Comparison of ENCODE assay signal across 24 cellular contexts in genomic region chr5:96236051-96236450, GRCh38.
DNase-seq lines count a peak whose midpoint lies in the region; ATAC-seq and TF ChIP-seq lines count a peak whose summit lies in the region.
"Had no signal": no experiment of that assay in that cellular context is flagged by ENCODE, and none has a peak within 500 bp of the region (broad histone marks: within the 10 kb centered on the region; RNA-seq: fewer than 3 reads in every experiment).

No MANE protein-coding gene starts in this region.

- H3K9me3 Mint-ChIP-seq in progenitor cell of endocrine pancreas (ENCODE audit: low read depth), result peaks cover 3% of the 10 kb centered on the region
- H3K9me3 Mint-ChIP-seq: activated T-cell treated with anti-CD3 and anti-CD28 coated beads, Interleukin-2, amount 50 U/mL, for 4 hours; stimulated activated naive B cell treated with anti-CD40 and anti-IgM and Interleukin-4, amounts not matched to agents 10 μg/mL and 1 μg/mL and 100 μg/mL, for 72 hours had no signal

- H3K9me3 ChIP-seq in gastroesophageal sphincter (no peaks in the 10 kb centered on the region), gastrocnemius medialis (no peaks in the 10 kb centered on the region)

- H3K27ac ChIP-seq in gastroesophageal sphincter (peak overlapping the region; percentile 81 to 97 (median 83)), gastrocnemius medialis (peak overlapping the region in 3 of 4 donors; percentile 50 to 62 (median 58)), foreskin keratinocyte (no peak overlapping the region)
- H3K27ac ChIP-seq: parathyroid adenoma, PC-9 had no signal

- peaks cover 1% of the 10 kb centered on the region for H3K36me3 Mint-ChIP-seq in progenitor cell of endocrine pancreas (ENCODE audit: insufficient read depth)
- H3K36me3 Mint-ChIP-seq: stimulated activated naive B cell treated with anti-CD40 and anti-IgM and Interleukin-4, amounts not matched to agents 10 μg/mL and 1 μg/mL and 100 μg/mL, for 72 hours had no signal

- intact Hi-C loops in left ventricle myocardium superior (cut with micrococcal nuclease), result no loop called here
- intact Hi-C loops in Right ventricle myocardium superior (cut with DNase I), result loop anchor here (10.0 kb wide), 2 partner anchors 271 to 371 kb away; partner anchors contain the start of gene ELL2
- intact Hi-C loops in gastrocnemius medialis (cut with DNase I; ENCODE audit: low total_unique reads), result no loop called here

- TF ChIP-seq CTCF in gastroesophageal sphincter (IDR thresholded peaks at IDR 0.05) (no peak), gastrocnemius medialis (IDR thresholded peaks at IDR 0.05 in 4 of 5, conservative IDR thresholded peaks at IDR 0.05 in 1 of 5) (no peak), progenitor cell of endocrine pancreas (IDR thresholded peaks at IDR 0.05; ENCODE audit: unreplicated experiment) (no peak), foreskin keratinocyte (conservative IDR thresholded peaks at IDR 0.05) (no peak)

- no peak for TF ChIP-seq EP300 in gastroesophageal sphincter (IDR thresholded peaks at IDR 0.05)

- in situ Hi-C loops in gastrocnemius medialis (cut with MboI; ENCODE audit: low sequenced_read_pairs in 4 of 4), result no loop called here

- H3K4me1 ChIP-seq in gastroesophageal sphincter (peaks cover 7 to 36% (median 8%) of the 10 kb centered on the region in 3 donors), gastrocnemius medialis (peaks cover 12 to 16% of the 10 kb centered on the region in 2 donors), foreskin keratinocyte (peaks cover 6% of the 10 kb centered on the region)
- H3K4me1 ChIP-seq: parathyroid adenoma had no signal

- peaks cover 1% of the 10 kb centered on the region for H3K4me1 Mint-ChIP-seq in progenitor cell of endocrine pancreas (ENCODE audit: low read depth)
- H3K4me1 Mint-ChIP-seq: activated CD4-positive, alpha-beta T cell treated with anti-CD3 and anti-CD28 coated beads for 36 hours; stimulated activated naive B cell treated with anti-CD40 and anti-IgM and Interleukin-4, amounts not matched to agents 10 μg/mL and 1 μg/mL and 100 μg/mL, for 72 hours had no signal

- TF ChIP-seq POLR2A in gastroesophageal sphincter (IDR thresholded peaks at IDR 0.05) (no peak), gastrocnemius medialis (IDR thresholded peaks at IDR 0.05) (no peak)

- DNase-seq in left ventricle myocardium superior (no peak), Right ventricle myocardium superior (no peak), gastrocnemius medialis (no peak), progenitor cell of endocrine pancreas (ENCODE audit: low spot score, unreplicated experiment) (no peak), foreskin keratinocyte (no peak), NCI-H2227 (lab: John Stamatoyannopoulos, UW; ENCODE audit: unreplicated experiment) (no peak)
- no peak for DNase-seq in stimulated activated CD4-positive, alpha-beta T cell treated with anti-CD3 and anti-CD28 coated beads, Interleukin-12 subunit alpha, Interleukin-12 subunit beta, amount 100 ng/mL, for 4 hours
- DNase-seq: ACHN; activated CD4-positive, alpha-beta T cell treated with anti-CD3 and anti-CD28 coated beads for 36 hours; activated naive CD4-positive, alpha-beta T cell; activated T-cell treated with anti-CD3 and anti-CD28 coated beads, Interleukin-2, amount 50 U/mL, for 4 hours; amniotic stem cell; C1 segment of cervical spinal cord; Calu3; central memory CD4-positive, alpha-beta T cell; dorsolateral prefrontal cortex; Karpas-422; midbrain; PC-9; stimulated activated naive B cell treated with anti-CD40 and anti-IgM and Interleukin-4, amounts not matched to agents 10 μg/mL and 1 μg/mL and 100 μg/mL, for 72 hours; transverse colon had no signal

- H3K4me3 Mint-ChIP-seq in progenitor cell of endocrine pancreas (ENCODE audit: low read depth), result no peak overlapping the region
- H3K4me3 Mint-ChIP-seq: activated CD4-positive, alpha-beta T cell treated with anti-CD3 and anti-CD28 coated beads for 36 hours; activated T-cell treated with anti-CD3 and anti-CD28 coated beads, Interleukin-2, amount 50 U/mL, for 4 hours; nephron; stimulated activated naive B cell treated with anti-CD40 and anti-IgM and Interleukin-4, amounts not matched to agents 10 μg/mL and 1 μg/mL and 100 μg/mL, for 72 hours had no signal

- H3K36me3 ChIP-seq in gastroesophageal sphincter (no peaks in the 10 kb centered on the region), gastrocnemius medialis (no peaks in the 10 kb centered on the region)
- H3K36me3 ChIP-seq: transverse colon had no signal

- 50% methylated on average over 1 of the region's 1 CpG; no CpG with 5 or more reads in 1 of the 2 donors for WGBS in gastroesophageal sphincter (ENCODE audit: low coverage in 1 of 2), 2 donors

- H3K27me3 ChIP-seq in gastroesophageal sphincter, result no peaks in the 10 kb centered on the region
- H3K27me3 ChIP-seq in gastrocnemius medialis, result no peaks in the 10 kb centered on the region
- no peaks in the 10 kb centered on the region for H3K27me3 ChIP-seq in foreskin keratinocyte
- H3K27me3 ChIP-seq: dorsolateral prefrontal cortex, transverse colon had no signal

- no peaks in the 10 kb centered on the region for H3K27me3 Mint-ChIP-seq in progenitor cell of endocrine pancreas
- H3K27me3 Mint-ChIP-seq: stimulated activated naive B cell treated with anti-CD40 and anti-IgM and Interleukin-4, amounts not matched to agents 10 μg/mL and 1 μg/mL and 100 μg/mL, for 72 hours had no signal

- ATAC-seq in left ventricle myocardium superior, result peak; percentile 20
- ATAC-seq in Right ventricle myocardium superior (ENCODE audit: poor library complexity), result no peak
- ATAC-seq in gastroesophageal sphincter, result no peak
- no peak for ATAC-seq in gastrocnemius medialis
- no peak for ATAC-seq in foreskin keratinocyte
- ATAC-seq: activated CD4-positive, alpha-beta T cell treated with anti-CD3 and anti-CD28 coated beads for 36 hours; activated T-cell treated with anti-CD3 and anti-CD28 coated beads, Interleukin-2, amount 50 U/mL, for 4 hours; stimulated activated naive B cell treated with anti-CD40 and anti-IgM and Interleukin-4, amounts not matched to agents 10 μg/mL and 1 μg/mL and 100 μg/mL, for 72 hours had no signal

- H3K4me3 ChIP-seq in gastroesophageal sphincter, result no peak overlapping the region
- no peak overlapping the region for H3K4me3 ChIP-seq in gastrocnemius medialis
- H3K4me3 ChIP-seq: PC-9, transverse colon had no signal

- H3K27ac Mint-ChIP-seq in progenitor cell of endocrine pancreas, result no peak overlapping the region
- H3K27ac Mint-ChIP-seq: activated CD4-positive, alpha-beta T cell treated with anti-CD3 and anti-CD28 coated beads for 36 hours; stimulated activated naive B cell treated with anti-CD40 and anti-IgM and Interleukin-4, amounts not matched to agents 10 μg/mL and 1 μg/mL and 100 μg/mL, for 72 hours had no signal
